1 cellular context compared by ENCODE assay signal in the genomic region with DNA sequence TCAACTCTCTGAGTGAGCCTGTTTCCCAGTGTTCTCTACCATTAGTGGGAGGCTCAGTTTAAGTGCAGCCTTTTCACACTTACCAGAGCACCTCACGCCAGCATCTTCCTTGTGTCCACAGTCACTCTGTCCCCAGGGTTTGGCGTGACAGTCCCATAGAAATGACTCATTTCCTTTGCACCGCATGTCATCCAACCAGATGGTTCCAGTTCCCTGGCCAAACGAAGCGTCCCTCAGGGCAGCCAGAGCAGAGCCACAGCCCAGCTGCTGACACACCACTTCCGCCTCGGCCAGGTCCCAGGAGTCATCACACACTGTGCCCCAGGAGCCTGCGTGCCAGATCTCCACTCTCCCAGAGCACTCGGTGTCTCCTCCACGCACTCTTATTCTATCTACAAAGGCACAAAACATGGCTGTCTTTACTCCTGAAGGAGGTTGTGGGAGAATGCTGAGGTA.
TF ChIP-seq lines count a peak whose summit lies in the region.

No MANE protein-coding gene starts in this region.

TF ChIP-seq in K562, 482 proteins besides CTCF, POLR2A, EP300 and RAD21 (continued from another document and continues in another):
- TF ChIP-seq, protein P1, sequence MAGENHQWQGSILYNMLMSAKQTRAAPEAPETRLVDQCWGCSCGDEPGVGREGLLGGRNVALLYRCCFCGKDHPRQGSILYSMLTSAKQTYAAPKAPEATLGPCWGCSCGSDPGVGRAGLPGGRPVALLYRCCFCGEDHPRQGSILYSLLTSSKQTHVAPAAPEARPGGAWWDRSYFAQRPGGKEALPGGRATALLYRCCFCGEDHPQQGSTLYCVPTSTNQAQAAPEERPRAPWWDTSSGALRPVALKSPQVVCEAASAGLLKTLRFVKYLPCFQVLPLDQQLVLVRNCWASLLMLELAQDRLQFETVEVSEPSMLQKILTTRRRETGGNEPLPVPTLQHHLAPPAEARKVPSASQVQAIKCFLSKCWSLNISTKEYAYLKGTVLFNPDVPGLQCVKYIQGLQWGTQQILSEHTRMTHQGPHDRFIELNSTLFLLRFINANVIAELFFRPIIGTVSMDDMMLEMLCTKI (IDR thresholded peaks at IDR 0.05; ENCODE audit: partially characterized antibody), result no peak
- TF ChIP-seq ZNF41 (CRISPR knock-in tag; conservative IDR thresholded peaks at IDR 0.05), result no peak
- TF ChIP-seq, protein P2, sequence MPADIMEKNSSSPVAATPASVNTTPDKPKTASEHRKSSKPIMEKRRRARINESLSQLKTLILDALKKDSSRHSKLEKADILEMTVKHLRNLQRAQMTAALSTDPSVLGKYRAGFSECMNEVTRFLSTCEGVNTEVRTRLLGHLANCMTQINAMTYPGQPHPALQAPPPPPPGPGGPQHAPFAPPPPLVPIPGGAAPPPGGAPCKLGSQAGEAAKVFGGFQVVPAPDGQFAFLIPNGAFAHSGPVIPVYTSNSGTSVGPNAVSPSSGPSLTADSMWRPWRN (IDR thresholded peaks at IDR 0.05; ENCODE audit: low read depth), result no peak
- TF ChIP-seq, protein P3, sequence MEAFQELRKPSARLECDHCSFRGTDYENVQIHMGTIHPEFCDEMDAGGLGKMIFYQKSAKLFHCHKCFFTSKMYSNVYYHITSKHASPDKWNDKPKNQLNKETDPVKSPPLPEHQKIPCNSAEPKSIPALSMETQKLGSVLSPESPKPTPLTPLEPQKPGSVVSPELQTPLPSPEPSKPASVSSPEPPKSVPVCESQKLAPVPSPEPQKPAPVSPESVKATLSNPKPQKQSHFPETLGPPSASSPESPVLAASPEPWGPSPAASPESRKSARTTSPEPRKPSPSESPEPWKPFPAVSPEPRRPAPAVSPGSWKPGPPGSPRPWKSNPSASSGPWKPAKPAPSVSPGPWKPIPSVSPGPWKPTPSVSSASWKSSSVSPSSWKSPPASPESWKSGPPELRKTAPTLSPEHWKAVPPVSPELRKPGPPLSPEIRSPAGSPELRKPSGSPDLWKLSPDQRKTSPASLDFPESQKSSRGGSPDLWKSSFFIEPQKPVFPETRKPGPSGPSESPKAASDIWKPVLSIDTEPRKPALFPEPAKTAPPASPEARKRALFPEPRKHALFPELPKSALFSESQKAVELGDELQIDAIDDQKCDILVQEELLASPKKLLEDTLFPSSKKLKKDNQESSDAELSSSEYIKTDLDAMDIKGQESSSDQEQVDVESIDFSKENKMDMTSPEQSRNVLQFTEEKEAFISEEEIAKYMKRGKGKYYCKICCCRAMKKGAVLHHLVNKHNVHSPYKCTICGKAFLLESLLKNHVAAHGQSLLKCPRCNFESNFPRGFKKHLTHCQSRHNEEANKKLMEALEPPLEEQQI (IDR thresholded peaks at IDR 0.05), result no peak
- no peak for TF ChIP-seq SMARCA5 (IDR thresholded peaks at IDR 0.05)
- TF ChIP-seq ASH1L (IDR thresholded peaks at IDR 0.05; ENCODE audit: borderline replicate concordance, low read depth, partially characterized antibody), result no peak
- TF ChIP-seq MTA1 (IDR thresholded peaks at IDR 0.05; ENCODE audit: borderline replicate concordance), result peak; percentile 88
- TF ChIP-seq ZSCAN32 (CRISPR knock-in tag; IDR thresholded peaks at IDR 0.05), result no peak
- TF ChIP-seq EHMT2 (IDR thresholded peaks at IDR 0.05), result peak; percentile 29; the same call in 1 of the 2 replicates
- TF ChIP-seq, protein P4, sequence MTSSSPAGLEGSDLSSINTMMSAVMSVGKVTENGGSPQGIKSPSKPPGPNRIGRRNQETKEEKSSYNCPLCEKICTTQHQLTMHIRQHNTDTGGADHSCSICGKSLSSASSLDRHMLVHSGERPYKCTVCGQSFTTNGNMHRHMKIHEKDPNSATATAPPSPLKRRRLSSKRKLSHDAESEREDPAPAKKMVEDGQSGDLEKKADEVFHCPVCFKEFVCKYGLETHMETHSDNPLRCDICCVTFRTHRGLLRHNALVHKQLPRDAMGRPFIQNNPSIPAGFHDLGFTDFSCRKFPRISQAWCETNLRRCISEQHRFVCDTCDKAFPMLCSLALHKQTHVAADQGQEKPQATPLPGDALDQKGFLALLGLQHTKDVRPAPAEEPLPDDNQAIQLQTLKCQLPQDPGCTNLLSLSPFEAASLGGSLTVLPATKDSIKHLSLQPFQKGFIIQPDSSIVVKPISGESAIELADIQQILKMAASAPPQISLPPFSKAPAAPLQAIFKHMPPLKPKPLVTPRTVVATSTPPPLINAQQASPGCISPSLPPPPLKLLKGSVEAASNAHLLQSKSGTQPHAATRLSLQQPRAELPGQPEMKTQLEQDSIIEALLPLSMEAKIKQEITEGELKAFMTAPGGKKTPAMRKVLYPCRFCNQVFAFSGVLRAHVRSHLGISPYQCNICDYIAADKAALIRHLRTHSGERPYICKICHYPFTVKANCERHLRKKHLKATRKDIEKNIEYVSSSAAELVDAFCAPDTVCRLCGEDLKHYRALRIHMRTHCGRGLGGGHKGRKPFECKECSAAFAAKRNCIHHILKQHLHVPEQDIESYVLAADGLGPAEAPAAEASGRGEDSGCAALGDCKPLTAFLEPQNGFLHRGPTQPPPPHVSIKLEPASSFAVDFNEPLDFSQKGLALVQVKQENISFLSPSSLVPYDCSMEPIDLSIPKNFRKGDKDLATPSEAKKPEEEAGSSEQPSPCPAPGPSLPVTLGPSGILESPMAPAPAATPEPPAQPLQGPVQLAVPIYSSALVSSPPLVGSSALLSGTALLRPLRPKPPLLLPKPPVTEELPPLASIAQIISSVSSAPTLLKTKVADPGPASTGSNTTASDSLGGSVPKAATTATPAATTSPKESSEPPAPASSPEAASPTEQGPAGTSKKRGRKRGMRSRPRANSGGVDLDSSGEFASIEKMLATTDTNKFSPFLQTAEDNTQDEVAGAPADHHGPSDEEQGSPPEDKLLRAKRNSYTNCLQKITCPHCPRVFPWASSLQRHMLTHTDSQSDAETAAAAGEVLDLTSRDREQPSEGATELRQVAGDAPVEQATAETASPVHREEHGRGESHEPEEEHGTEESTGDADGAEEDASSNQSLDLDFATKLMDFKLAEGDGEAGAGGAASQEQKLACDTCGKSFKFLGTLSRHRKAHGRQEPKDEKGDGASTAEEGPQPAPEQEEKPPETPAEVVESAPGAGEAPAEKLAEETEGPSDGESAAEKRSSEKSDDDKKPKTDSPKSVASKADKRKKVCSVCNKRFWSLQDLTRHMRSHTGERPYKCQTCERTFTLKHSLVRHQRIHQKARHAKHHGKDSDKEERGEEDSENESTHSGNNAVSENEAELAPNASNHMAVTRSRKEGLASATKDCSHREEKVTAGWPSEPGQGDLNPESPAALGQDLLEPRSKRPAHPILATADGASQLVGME (CRISPR knock-in tag; IDR thresholded peaks at IDR 0.05), result no peak
- TF ChIP-seq NRF1 (conservative IDR thresholded peaks at IDR 0.05 in 1 of 2, IDR thresholded peaks at IDR 0.05 in 1 of 2), result peak; percentile 18 to 28; a peak in 1 of 4 replicates
- TF ChIP-seq HNRNPLL (IDR thresholded peaks at IDR 0.05; ENCODE audit: low read depth, low read length, poor library complexity, severe bottlenecking), result no peak
- TF ChIP-seq, protein P5, sequence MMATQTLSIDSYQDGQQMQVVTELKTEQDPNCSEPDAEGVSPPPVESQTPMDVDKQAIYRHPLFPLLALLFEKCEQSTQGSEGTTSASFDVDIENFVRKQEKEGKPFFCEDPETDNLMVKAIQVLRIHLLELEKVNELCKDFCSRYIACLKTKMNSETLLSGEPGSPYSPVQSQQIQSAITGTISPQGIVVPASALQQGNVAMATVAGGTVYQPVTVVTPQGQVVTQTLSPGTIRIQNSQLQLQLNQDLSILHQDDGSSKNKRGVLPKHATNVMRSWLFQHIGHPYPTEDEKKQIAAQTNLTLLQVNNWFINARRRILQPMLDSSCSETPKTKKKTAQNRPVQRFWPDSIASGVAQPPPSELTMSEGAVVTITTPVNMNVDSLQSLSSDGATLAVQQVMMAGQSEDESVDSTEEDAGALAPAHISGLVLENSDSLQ (IDR thresholded peaks at IDR 0.05), result no peak
- TF ChIP-seq RBFOX2 (IDR thresholded peaks at IDR 0.05; ENCODE audit: low read depth, low read length), result no peak
- no peak for TF ChIP-seq HIVEP1 (CRISPR knock-in tag; IDR thresholded peaks at IDR 0.05)
- TF ChIP-seq PHF8 (IDR thresholded peaks at IDR 0.05; ENCODE audit: borderline replicate concordance, low read length), result no peak
- TF ChIP-seq, protein P6, sequence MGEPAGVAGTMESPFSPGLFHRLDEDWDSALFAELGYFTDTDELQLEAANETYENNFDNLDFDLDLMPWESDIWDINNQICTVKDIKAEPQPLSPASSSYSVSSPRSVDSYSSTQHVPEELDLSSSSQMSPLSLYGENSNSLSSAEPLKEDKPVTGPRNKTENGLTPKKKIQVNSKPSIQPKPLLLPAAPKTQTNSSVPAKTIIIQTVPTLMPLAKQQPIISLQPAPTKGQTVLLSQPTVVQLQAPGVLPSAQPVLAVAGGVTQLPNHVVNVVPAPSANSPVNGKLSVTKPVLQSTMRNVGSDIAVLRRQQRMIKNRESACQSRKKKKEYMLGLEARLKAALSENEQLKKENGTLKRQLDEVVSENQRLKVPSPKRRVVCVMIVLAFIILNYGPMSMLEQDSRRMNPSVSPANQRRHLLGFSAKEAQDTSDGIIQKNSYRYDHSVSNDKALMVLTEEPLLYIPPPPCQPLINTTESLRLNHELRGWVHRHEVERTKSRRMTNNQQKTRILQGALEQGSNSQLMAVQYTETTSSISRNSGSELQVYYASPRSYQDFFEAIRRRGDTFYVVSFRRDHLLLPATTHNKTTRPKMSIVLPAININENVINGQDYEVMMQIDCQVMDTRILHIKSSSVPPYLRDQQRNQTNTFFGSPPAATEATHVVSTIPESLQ (CRISPR knock-in tag; IDR thresholded peaks at IDR 0.05), result no peak
- no peak for TF ChIP-seq DACH1 (IDR thresholded peaks at IDR 0.05; ENCODE audit: partially characterized antibody)
- no peak for TF ChIP-seq NFRKB (IDR thresholded peaks at IDR 0.05; ENCODE audit: low read depth)
- TF ChIP-seq, protein P7, sequence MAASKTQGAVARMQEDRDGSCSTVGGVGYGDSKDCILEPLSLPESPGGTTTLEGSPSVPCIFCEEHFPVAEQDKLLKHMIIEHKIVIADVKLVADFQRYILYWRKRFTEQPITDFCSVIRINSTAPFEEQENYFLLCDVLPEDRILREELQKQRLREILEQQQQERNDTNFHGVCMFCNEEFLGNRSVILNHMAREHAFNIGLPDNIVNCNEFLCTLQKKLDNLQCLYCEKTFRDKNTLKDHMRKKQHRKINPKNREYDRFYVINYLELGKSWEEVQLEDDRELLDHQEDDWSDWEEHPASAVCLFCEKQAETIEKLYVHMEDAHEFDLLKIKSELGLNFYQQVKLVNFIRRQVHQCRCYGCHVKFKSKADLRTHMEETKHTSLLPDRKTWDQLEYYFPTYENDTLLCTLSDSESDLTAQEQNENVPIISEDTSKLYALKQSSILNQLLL (CRISPR knock-in tag; IDR thresholded peaks at IDR 0.05; ENCODE audit: borderline replicate concordance), result no peak
- no peak for TF ChIP-seq RBBP5 (IDR thresholded peaks at IDR 0.05; ENCODE audit: borderline replicate concordance, insufficient read depth, low read length, poor library complexity, severe bottlenecking)
- TF ChIP-seq, protein P8, sequence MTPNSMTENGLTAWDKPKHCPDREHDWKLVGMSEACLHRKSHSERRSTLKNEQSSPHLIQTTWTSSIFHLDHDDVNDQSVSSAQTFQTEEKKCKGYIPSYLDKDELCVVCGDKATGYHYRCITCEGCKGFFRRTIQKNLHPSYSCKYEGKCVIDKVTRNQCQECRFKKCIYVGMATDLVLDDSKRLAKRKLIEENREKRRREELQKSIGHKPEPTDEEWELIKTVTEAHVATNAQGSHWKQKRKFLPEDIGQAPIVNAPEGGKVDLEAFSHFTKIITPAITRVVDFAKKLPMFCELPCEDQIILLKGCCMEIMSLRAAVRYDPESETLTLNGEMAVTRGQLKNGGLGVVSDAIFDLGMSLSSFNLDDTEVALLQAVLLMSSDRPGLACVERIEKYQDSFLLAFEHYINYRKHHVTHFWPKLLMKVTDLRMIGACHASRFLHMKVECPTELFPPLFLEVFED (CRISPR knock-in tag; conservative IDR thresholded peaks at IDR 0.05), result no peak
- TF ChIP-seq COPS2 (conservative IDR thresholded peaks at IDR 0.05), result no peak
- no peak for TF ChIP-seq KAT7 (CRISPR knock-in tag; IDR thresholded peaks at IDR 0.05; ENCODE audit: borderline replicate concordance)
- TF ChIP-seq POLR2AphosphoS2 (IDR thresholded peaks at IDR 0.05; ENCODE audit: low read length), result no peak
- no peak for TF ChIP-seq CBX1 (IDR thresholded peaks at IDR 0.05; ENCODE audit: low read depth)
- TF ChIP-seq HNRNPK (IDR thresholded peaks at IDR 0.05; ENCODE audit: low read depth, low read length, poor library complexity, severe bottlenecking), result no peak
- TF ChIP-seq, protein P9, sequence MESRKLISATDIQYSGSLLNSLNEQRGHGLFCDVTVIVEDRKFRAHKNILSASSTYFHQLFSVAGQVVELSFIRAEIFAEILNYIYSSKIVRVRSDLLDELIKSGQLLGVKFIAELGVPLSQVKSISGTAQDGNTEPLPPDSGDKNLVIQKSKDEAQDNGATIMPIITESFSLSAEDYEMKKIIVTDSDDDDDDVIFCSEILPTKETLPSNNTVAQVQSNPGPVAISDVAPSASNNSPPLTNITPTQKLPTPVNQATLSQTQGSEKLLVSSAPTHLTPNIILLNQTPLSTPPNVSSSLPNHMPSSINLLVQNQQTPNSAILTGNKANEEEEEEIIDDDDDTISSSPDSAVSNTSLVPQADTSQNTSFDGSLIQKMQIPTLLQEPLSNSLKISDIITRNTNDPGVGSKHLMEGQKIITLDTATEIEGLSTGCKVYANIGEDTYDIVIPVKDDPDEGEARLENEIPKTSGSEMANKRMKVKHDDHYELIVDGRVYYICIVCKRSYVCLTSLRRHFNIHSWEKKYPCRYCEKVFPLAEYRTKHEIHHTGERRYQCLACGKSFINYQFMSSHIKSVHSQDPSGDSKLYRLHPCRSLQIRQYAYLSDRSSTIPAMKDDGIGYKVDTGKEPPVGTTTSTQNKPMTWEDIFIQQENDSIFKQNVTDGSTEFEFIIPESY (CRISPR knock-in tag; IDR thresholded peaks at IDR 0.05), result no peak
- TF ChIP-seq POLR2H (tag; IDR thresholded peaks at IDR 0.05; ENCODE audit: low read depth), result no peak
- TF ChIP-seq HDAC8 (tag; IDR thresholded peaks at IDR 0.05), result no peak
- 0 out of 4 replicates have a peak, but pooled peaks of 1 of the 2 experiments have one; percentile 25 for TF ChIP-seq TBL1XR1 (IDR thresholded peaks at IDR 0.05; ENCODE audit: low read length in 2 of 2)
- TF ChIP-seq MTA3 (IDR thresholded peaks at IDR 0.05; ENCODE audit: borderline replicate concordance), result no peak
- TF ChIP-seq, protein P10, sequence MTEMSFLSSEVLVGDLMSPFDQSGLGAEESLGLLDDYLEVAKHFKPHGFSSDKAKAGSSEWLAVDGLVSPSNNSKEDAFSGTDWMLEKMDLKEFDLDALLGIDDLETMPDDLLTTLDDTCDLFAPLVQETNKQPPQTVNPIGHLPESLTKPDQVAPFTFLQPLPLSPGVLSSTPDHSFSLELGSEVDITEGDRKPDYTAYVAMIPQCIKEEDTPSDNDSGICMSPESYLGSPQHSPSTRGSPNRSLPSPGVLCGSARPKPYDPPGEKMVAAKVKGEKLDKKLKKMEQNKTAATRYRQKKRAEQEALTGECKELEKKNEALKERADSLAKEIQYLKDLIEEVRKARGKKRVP (CRISPR knock-in tag; IDR thresholded peaks at IDR 0.05), result no peak
- TF ChIP-seq, protein P11, sequence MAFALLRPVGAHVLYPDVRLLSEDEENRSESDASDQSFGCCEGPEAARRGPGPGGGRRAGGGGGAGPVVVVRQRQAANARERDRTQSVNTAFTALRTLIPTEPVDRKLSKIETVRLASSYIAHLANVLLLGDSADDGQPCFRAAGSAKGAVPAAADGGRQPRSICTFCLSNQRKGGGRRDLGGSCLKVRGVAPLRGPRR (CRISPR knock-in tag; IDR thresholded peaks at IDR 0.05), result no peak
- TF ChIP-seq CREM (IDR thresholded peaks at IDR 0.05; ENCODE audit: low read depth), result peak; percentile 93
- no peak for TF ChIP-seq ZNF778 (CRISPR knock-in tag; IDR thresholded peaks at IDR 0.05)
